ENCODE assay signal across 16 cellular contexts in genomic region chr10:113133497-113133896, GRCh38.
DNase-seq lines count a peak whose midpoint lies in the region; ATAC-seq and TF ChIP-seq lines count a peak whose summit lies in the region.
"Had no signal": no experiment of that assay in that cellular context is flagged by ENCODE, and none has a peak within 500 bp of the region (broad histone marks: within the 10 kb centered on the region; RNA-seq: fewer than 3 reads in every experiment).

No MANE protein-coding gene starts in this region.

- H3K27ac ChIP-seq in esophagus squamous epithelium = peak overlapping the region in 3 of 4 donors; percentile 47 to 70 (median 53)

- peaks cover 0 to 25% (median 10%) of the 10 kb centered on the region in 3 donors for H3K4me1 ChIP-seq in esophagus squamous epithelium

- no peak for TF ChIP-seq POLR2A in esophagus squamous epithelium (IDR thresholded peaks at IDR 0.05)

- peaks cover 18 to 20% of the 10 kb centered on the region in 2 donors for H3K27me3 Mint-ChIP-seq in stimulated activated naive B cell treated with anti-CD40 and anti-IgM and Interleukin-4, amounts not matched to agents 10 μg/mL and 1 μg/mL and 100 μg/mL, for 72 hours

- intact Hi-C loops in esophagus squamous epithelium (cut with DNase I) = no loop called here

- no peaks in the 10 kb centered on the region for H3K4me1 Mint-ChIP-seq in stimulated activated naive B cell treated with anti-CD40 and anti-IgM and Interleukin-4, amounts not matched to agents 10 μg/mL and 1 μg/mL and 100 μg/mL, for 72 hours
- H3K4me1 Mint-ChIP-seq: activated CD4-positive, alpha-beta memory T cell treated with anti-CD3 and anti-CD28 coated beads, Interleukin-2, amount 10 ng/mL, durations not matched to agents 7 days and 5 days; CD4-positive, CD25-positive, alpha-beta regulatory T cell had no signal

- peak; percentile 50 for DNase-seq in AG09309 (ENCODE audit: low read depth)
- DNase-seq in NCI-H460 (ENCODE audit: extremely low read depth, low read depth) = peak; percentile 51
- DNase-seq in esophagus squamous epithelium (lab: John Stamatoyannopoulos, UW) = no peak
- DNase-seq in omental fat pad (ENCODE audit: low spot score) = no peak
- no peak for DNase-seq in DMS79 (lab: John Stamatoyannopoulos, UW)
- DNase-seq in SIG-M5 (lab: John Stamatoyannopoulos, UW) = no peak
- DNase-seq in cerebellar nuclear complex (lab: John Stamatoyannopoulos, UW) = no peak
- DNase-seq in stimulated activated naive B cell treated with anti-CD40 and anti-IgM and Interleukin-4, amounts not matched to agents 10 μg/mL and 1 μg/mL and 100 μg/mL, for 72 hours = no peak
- DNase-seq: activated CD4-positive, alpha-beta memory T cell treated with anti-CD3 and anti-CD28 coated beads, Interleukin-2, amount 10 ng/mL, durations not matched to agents 7 days and 5 days; activated naive CD4-positive, alpha-beta T cell treated with anti-CD3 and anti-CD28 coated beads, Interleukin-2, amount 50 U/mL, for 16 hours; CD4-positive, CD25-positive, alpha-beta regulatory T cell; dorsolateral prefrontal cortex; naive thymus-derived CD4-positive, alpha-beta T cell; stimulated activated CD4-positive, alpha-beta T cell treated with anti-CD3 and anti-CD28 coated beads, Interleukin-1b, Interleukin-23, amount 100 ng/mL, for 48 hours; stimulated activated naive CD4-positive, alpha-beta T cell treated with Interleukin-2 at 50 U/mL for 16 hours; SW 1271 had no signal

- H3K36me3 Mint-ChIP-seq in stimulated activated naive B cell treated with anti-CD40 and anti-IgM and Interleukin-4, amounts not matched to agents 10 μg/mL and 1 μg/mL and 100 μg/mL, for 72 hours = no peaks in the 10 kb centered on the region
- H3K36me3 Mint-ChIP-seq: naive thymus-derived CD4-positive, alpha-beta T cell had no signal

- H3K9me3 ChIP-seq in esophagus squamous epithelium = no peaks in the 10 kb centered on the region

- H3K27ac Mint-ChIP-seq in stimulated activated naive B cell treated with anti-CD40 and anti-IgM and Interleukin-4, amounts not matched to agents 10 μg/mL and 1 μg/mL and 100 μg/mL, for 72 hours = no peak overlapping the region
- H3K27ac Mint-ChIP-seq: activated CD4-positive, alpha-beta memory T cell treated with anti-CD3 and anti-CD28 coated beads, Interleukin-2, amount 10 ng/mL, durations not matched to agents 7 days and 5 days; CD4-positive, CD25-positive, alpha-beta regulatory T cell; naive thymus-derived CD4-positive, alpha-beta T cell had no signal

- no peak for TF ChIP-seq CTCF in AG09309 (IDR thresholded peaks at IDR 0.05; ENCODE audit: control insufficient read depth, insufficient read depth, low read depth, low read length, missing control alignments)
- no peak for TF ChIP-seq CTCF in esophagus squamous epithelium (IDR thresholded peaks at IDR 0.05)
- no peak for TF ChIP-seq CTCF in omental fat pad (IDR thresholded peaks at IDR 0.05)

- 52 to 58% methylated on average over 5 of the region's 5 CpGs for WGBS in esophagus squamous epithelium, 2 donors

- H3K4me3 ChIP-seq in AG09309 (ENCODE audit: control insufficient read depth, low read depth, low read length) = no peak overlapping the region
- no peak overlapping the region for H3K4me3 ChIP-seq in esophagus squamous epithelium
- H3K4me3 ChIP-seq: dorsolateral prefrontal cortex had no signal

- peak; percentile 20 for ATAC-seq in omental fat pad (ENCODE audit: low FRiP score)
- ATAC-seq in stimulated activated naive B cell treated with anti-CD40 and anti-IgM and Interleukin-4, amounts not matched to agents 10 μg/mL and 1 μg/mL and 100 μg/mL, for 72 hours (replicated peaks) = no peak
- ATAC-seq: naive thymus-derived CD4-positive, alpha-beta T cell had no signal

- H3K36me3 ChIP-seq in esophagus squamous epithelium = no peaks in the 10 kb centered on the region

- H3K27me3 ChIP-seq in esophagus squamous epithelium = no peaks in the 10 kb centered on the region
- H3K27me3 ChIP-seq: dorsolateral prefrontal cortex had no signal

- H3K9me3 Mint-ChIP-seq in stimulated activated naive B cell treated with anti-CD40 and anti-IgM and Interleukin-4, amounts not matched to agents 10 μg/mL and 1 μg/mL and 100 μg/mL, for 72 hours = no peaks in the 10 kb centered on the region
- H3K9me3 Mint-ChIP-seq: activated CD4-positive, alpha-beta memory T cell treated with anti-CD3 and anti-CD28 coated beads, Interleukin-2, amount 10 ng/mL, durations not matched to agents 7 days and 5 days; naive thymus-derived CD4-positive, alpha-beta T cell had no signal

- H3K4me3 Mint-ChIP-seq in stimulated activated naive B cell treated with anti-CD40 and anti-IgM and Interleukin-4, amounts not matched to agents 10 μg/mL and 1 μg/mL and 100 μg/mL, for 72 hours = no peak overlapping the region
- H3K4me3 Mint-ChIP-seq: activated CD4-positive, alpha-beta memory T cell treated with anti-CD3 and anti-CD28 coated beads, Interleukin-2, amount 10 ng/mL, durations not matched to agents 7 days and 5 days; CD4-positive, CD25-positive, alpha-beta regulatory T cell; naive thymus-derived CD4-positive, alpha-beta T cell had no signal

Comparison
In these comparisons a context has a peak if more than half of its experiments do, and no peak if none do; other contexts are left out.
1. DNase-seq: peak in AG09309 (single experiment) and NCI-H460 (single experiment); none in esophagus squamous epithelium (single experiment), omental fat pad (single experiment), DMS79 (single experiment), SIG-M5 (single experiment), cerebellar nuclear complex (0 of 2) and stimulated activated naive B cell treated with anti-CD40 and anti-IgM and Interleukin-4, amounts not matched to agents 10 μg/mL and 1 μg/mL and 100 μg/mL, for 72 hours (single experiment).